17 cellular contexts compared by ENCODE assay signal in genomic region chr3:41148901-41149300, GRCh38. TPM values are rescaled to one million over a fixed set of nuclear protein-coding genes. Genes with fewer than 3 reads are reported as not detected.
DNase-seq lines count a peak whose midpoint lies in the region; FAIRE-seq and TF ChIP-seq lines count a peak whose summit lies in the region.
"Had no signal": no experiment of that assay in that cellular context is flagged by ENCODE, and none has a peak within 500 bp of the region (broad histone marks: within the 10 kb centered on the region; RNA-seq: fewer than 3 reads in every experiment).

No MANE protein-coding gene starts in this region.

- dilution Hi-C loops in endothelial cell of umbilical vein (cut with MboI; ENCODE audit: extremely low pct_ligation_motif_present, low sequenced_read_pairs) = no loop called here

- DNase-seq in brain microvascular endothelial cell = peak; percentile 22
- DNase-seq in endothelial cell of umbilical vein (ENCODE audit: low read depth, low spot score) = peak; percentile 91
- DNase-seq in renal cortical epithelial cell (ENCODE audit: low read depth) = peak; percentile 57
- no peak for DNase-seq in NCI-H1105 (lab: John Stamatoyannopoulos, UW)
- no peak for DNase-seq in activated effector memory CD4-positive, alpha-beta T cell treated with anti-CD3 and anti-CD28 coated beads, Interleukin-2, amount 50 U/mL, for 16 hours
- DNase-seq in OCI-M2 (lab: John Stamatoyannopoulos, UW; ENCODE audit: unreplicated experiment) = no peak
- DNase-seq: Caco-2; CD4-positive, alpha-beta T cell; NCI-H1105 treated with DMSO at 0.1 percent for 48 hours; NCI-H1694; NCI-H2081 treated with DMSO at 0.1 percent for 48 hours; NCI-H345; NCI-H524 treated with DMSO at 0.1 percent for 48 hours; PC-3 had no signal

- peak; percentile 35 for FAIRE-seq in endothelial cell of umbilical vein (lab: Jason Lieb, UNC)
- FAIRE-seq: G401.6 had no signal

- no peak for TF ChIP-seq POLR2A in endothelial cell of umbilical vein (IDR thresholded peaks at IDR 0.05; ENCODE audit: low read depth, low read length)

- no peaks in the 10 kb centered on the region for H3K27me3 ChIP-seq in BLaER1 treated with 17β-estradiol and CSF1 and Interleukin-3, amounts not matched to agents 10 nM and 100 nM
- no peaks in the 10 kb centered on the region for H3K27me3 ChIP-seq in brain microvascular endothelial cell (replicated peaks)
- peaks cover 2 to 5% of the 10 kb centered on the region in 2 experiments for H3K27me3 ChIP-seq in endothelial cell of umbilical vein (ENCODE audit: control insufficient read depth in 2 of 2, insufficient read depth in 2 of 2, low read length in 2 of 2)
- H3K27me3 ChIP-seq: SJSA1 had no signal

- no peak overlapping the region for H3K4me3 ChIP-seq in BLaER1 treated with 17β-estradiol and CSF1 and Interleukin-3, amounts not matched to agents 10 nM and 100 nM
- H3K4me3 ChIP-seq in brain microvascular endothelial cell (ENCODE audit: low read depth, low read length) = no peak overlapping the region
- no peak overlapping the region for H3K4me3 ChIP-seq in endothelial cell of umbilical vein (replicated peaks in 1 of 3; ENCODE audit: insufficient read depth in 1 of 3, low read depth in 1 of 3, low read length in 3 of 3)
- H3K4me3 ChIP-seq: SJSA1 had no signal

- H3K79me2 ChIP-seq in endothelial cell of umbilical vein (ENCODE audit: control insufficient read depth, insufficient read depth, low read length) = no peaks in the 10 kb centered on the region

- no peaks in the 10 kb centered on the region for H3K9me1 ChIP-seq in endothelial cell of umbilical vein (replicated peaks; ENCODE audit: control insufficient read depth, extremely low read depth, insufficient read depth, low read length)

- in situ Hi-C loops in brain microvascular endothelial cell (cut with HindIII; ENCODE audit: low pct_ligation_motif_present, low sequenced_read_pairs) = no loop called here

- H3K9me3 ChIP-seq in BLaER1 treated with 17β-estradiol and CSF1 and Interleukin-3, amounts not matched to agents 10 nM and 100 nM (replicated peaks in 1 of 11) = peaks cover 16 to 24% (median 19%) of the 10 kb centered on the region in 11 experiments; a peak in 20 of 22 replicates
- H3K9me3 ChIP-seq in endothelial cell of umbilical vein (replicated peaks; ENCODE audit: control insufficient read depth, insufficient read depth, low read length) = no peaks in the 10 kb centered on the region
- H3K9me3 ChIP-seq: SJSA1 had no signal

- intact Hi-C loops in endothelial cell of umbilical vein (cut with micrococcal nuclease) = no loop called here

- no peak overlapping the region; a peak in 1 of 22 replicates for H3K27ac ChIP-seq in BLaER1 treated with 17β-estradiol and CSF1 and Interleukin-3, amounts not matched to agents 10 nM and 100 nM
- no peak overlapping the region for H3K27ac ChIP-seq in brain microvascular endothelial cell
- H3K27ac ChIP-seq in endothelial cell of umbilical vein (ENCODE audit: insufficient read depth, low read depth, low read length) = no peak overlapping the region
- H3K27ac ChIP-seq: SJSA1 had no signal

- no peak overlapping the region for H2AFZ ChIP-seq in endothelial cell of umbilical vein (ENCODE audit: low read depth, low read length)

- peak overlapping the region in 1 of 11 experiments; percentile 0; a peak in 2 of 22 replicates for H3K9ac ChIP-seq in BLaER1 treated with 17β-estradiol and CSF1 and Interleukin-3, amounts not matched to agents 10 nM and 100 nM
- H3K9ac ChIP-seq in endothelial cell of umbilical vein (replicated peaks; ENCODE audit: extremely low read depth, insufficient read depth, low read length) = no peak overlapping the region

- no peaks in the 10 kb centered on the region for H3K36me3 ChIP-seq in BLaER1 treated with 17β-estradiol and CSF1 and Interleukin-3, amounts not matched to agents 10 nM and 100 nM
- no peaks in the 10 kb centered on the region for H3K36me3 ChIP-seq in brain microvascular endothelial cell (replicated peaks)
- H3K36me3 ChIP-seq in endothelial cell of umbilical vein (ENCODE audit: control insufficient read depth in 2 of 2, extremely low read depth in 1 of 2, insufficient read depth in 2 of 2, low read length in 2 of 2) = no peaks in the 10 kb centered on the region
- H3K36me3 ChIP-seq: SJSA1 had no signal

- BruUV-seq in endothelial cell of umbilical vein (replicated peaks; lab: Mats Ljungman, UMichigan) = no TSS peak

- TF ChIP-seq CTCF in brain microvascular endothelial cell (IDR thresholded peaks at IDR 0.05; ENCODE audit: low read depth, low read length, missing control alignments) = no peak
- TF ChIP-seq CTCF in endothelial cell of umbilical vein (IDR thresholded peaks at IDR 0.05; ENCODE audit: extremely low read depth in 1 of 2, insufficient read depth in 1 of 2, low read depth in 1 of 2, low read length in 2 of 2) = no peak

- peak overlapping the region in 7 of 11 experiments; percentile 24 to 59 (median 47); a peak in 12 of 22 replicates for H3K4me2 ChIP-seq in BLaER1 treated with 17β-estradiol and CSF1 and Interleukin-3, amounts not matched to agents 10 nM and 100 nM
- no peak overlapping the region for H3K4me2 ChIP-seq in endothelial cell of umbilical vein (ENCODE audit: insufficient read depth, low read length)

- POLR2A ChIA-PET in endothelial cell of umbilical vein (lab: Charles Lee) = interaction anchor here (0.6 to 1.7 kb wide), 2 partner anchors 50 to 727 kb away, joined by 4 to 5 read pairs; partner anchors contain the start of gene CTNNB1

- H3K4me1 ChIP-seq in BLaER1 treated with 17β-estradiol and CSF1 and Interleukin-3, amounts not matched to agents 10 nM and 100 nM = peaks cover 0 to 16% (median 14%) of the 10 kb centered on the region in 10 experiments; a peak in 14 of 20 replicates
- peaks cover 2% of the 10 kb centered on the region for H3K4me1 ChIP-seq in endothelial cell of umbilical vein (ENCODE audit: control insufficient read depth, extremely low read depth, insufficient read depth, low read length)
- H3K4me1 ChIP-seq: Caco-2, SJSA1 had no signal

- H4K20me1 ChIP-seq in BLaER1 treated with 17β-estradiol and CSF1 and Interleukin-3, amounts not matched to agents 10 nM and 100 nM = no peaks in the 10 kb centered on the region
- no peaks in the 10 kb centered on the region for H4K20me1 ChIP-seq in endothelial cell of umbilical vein (replicated peaks; ENCODE audit: control insufficient read depth, extremely low read depth, insufficient read depth, low read length)

- CTCF ChIA-PET in endothelial cell of umbilical vein (lab: Charles Lee) = no interaction called here

TF ChIP-seq in endothelial cell of umbilical vein, 7 proteins besides CTCF, POLR2A, EP300 and RAD21:
- no peak for TF ChIP-seq GATA2 (IDR thresholded peaks at IDR 0.05; ENCODE audit: insufficient read depth, insufficient read length, low read depth, low read length)
- no peak for TF ChIP-seq MYC (IDR thresholded peaks at IDR 0.05; ENCODE audit: low read depth, low read length)
- no peak for TF ChIP-seq POLR2AphosphoS5 (IDR thresholded peaks at IDR 0.05; ENCODE audit: insufficient read depth, low read depth, low read length)

RNA-seq across cellular contexts. Expression of gene CTNNB1, which starts 50.4 kb away (rescaled TPM):
- total RNA-seq in endothelial cell of umbilical vein (513 and 566 TPM in 2 replicates), renal cortical epithelial cell (829 and 1,237 TPM in 2 replicates)
- 906 and 920 TPM in 2 replicates for polyA plus RNA-seq in endothelial cell of umbilical vein
- 475 and 525 TPM in 2 replicates for polyA plus RNA-seq in endothelial cell of umbilical vein (2011; cell fraction: cytosol; rRNA removed)
- 1,001 and 1,036 TPM in 2 replicates for polyA plus RNA-seq in endothelial cell of umbilical vein (2011; cell fraction: nucleus; rRNA removed)
- 282 and 393 TPM in 2 replicates for polyA plus RNA-seq in endothelial cell of umbilical vein (2012)
- 3,186 and 3,245 TPM in 2 replicates for polyA minus RNA-seq in endothelial cell of umbilical vein
- 232 TPM for polyA minus RNA-seq in endothelial cell of umbilical vein (2011; cell fraction: cytosol; rRNA and poly(A)+ RNA removed)
- polyA minus RNA-seq in endothelial cell of umbilical vein (2011; cell fraction: nucleus; rRNA and poly(A)+ RNA removed) = 917 and 1,217 TPM in 2 replicates

Comparison
In these comparisons a context has a peak if more than half of its experiments do, and no peak if none do; other contexts are left out.
1. DNase-seq: peak in brain microvascular endothelial cell (single experiment), endothelial cell of umbilical vein (single experiment) and renal cortical epithelial cell (single experiment); none in NCI-H1105 (single experiment), activated effector memory CD4-positive, alpha-beta T cell treated with anti-CD3 and anti-CD28 coated beads, Interleukin-2, amount 50 U/mL, for 16 hours (single experiment) and OCI-M2 (single experiment).